23 cellular contexts compared by ENCODE assay signal in genomic region chr22:28905433-28905832, GRCh38. TPM values are rescaled to one million over a fixed set of nuclear protein-coding genes. Genes with fewer than 3 reads are reported as not detected.
A peak's percentile ranks its signal among the peaks of the same experiment; 100 is the strongest.
DNase-seq lines count a peak whose midpoint lies in the region; ATAC-seq and TF ChIP-seq lines count a peak whose summit lies in the region.
"Had no signal": no experiment of that assay in that cellular context is flagged by ENCODE, and none has a peak within 500 bp of the region (broad histone marks: within the 10 kb centered on the region; RNA-seq: fewer than 3 reads in every experiment).

No MANE protein-coding gene starts in this region.

- no peak for TF ChIP-seq POLR2A in transverse colon (IDR thresholded peaks at IDR 0.05)

- peaks cover 32% of the 10 kb centered on the region for H3K4me1 ChIP-seq in endodermal cell (ENCODE audit: control insufficient read depth, insufficient read depth, low read length)
- H3K4me1 ChIP-seq in transverse colon: peaks cover 15 to 54% (median 36%) of the 10 kb centered on the region in 4 donors
- H3K4me1 ChIP-seq: SJCRH30 had no signal

- H3K27me3 ChIP-seq in endodermal cell (ENCODE audit: control insufficient read depth, insufficient read depth, low read length, poor library complexity, severe bottlenecking) (no peaks in the 10 kb centered on the region), transverse colon (no peaks in the 10 kb centered on the region)
- H3K27me3 ChIP-seq: BLaER1 treated with 17β-estradiol and CSF1 and Interleukin-3, amounts not matched to agents 10 nM and 100 nM; SJCRH30 had no signal

- H3K27ac Mint-ChIP-seq in WTC11 (peak overlapping the region; percentile 23; the same call in 1 of the 2 replicates), endodermal cell (peak overlapping the region; percentile 35), nephron progenitor cell (peak overlapping the region; percentile 97)
- H3K27ac Mint-ChIP-seq in stimulated activated effector memory CD8-positive, alpha-beta T cell treated with anti-CD3 and anti-CD28 coated beads, Interleukin-12 subunit alpha, Interleukin-12 subunit beta, amount 100 ng/mL, for 72 hours: no peak overlapping the region
- H3K27ac Mint-ChIP-seq: activated CD4-positive, alpha-beta T cell treated with anti-CD3 and anti-CD28 coated beads for 36 hours; naive thymus-derived CD8-positive, alpha-beta T cell; stimulated activated naive CD8-positive, alpha-beta T cell treated with anti-CD3 and anti-CD28 coated beads, Interleukin-15, amount 100 ng/mL, for 72 hours; T-cell had no signal

- CTCF ChIA-PET in WTC11 (lab: Charles Lee): interaction anchor here (1.3 to 2.6 kb wide), 4 partner anchors 9 to 135 kb away, joined by 3 to 9 read pairs (median 8); partner anchors contain the start of gene ZNRF3

- no peak for TF ChIP-seq EP300 in transverse colon (IDR thresholded peaks at IDR 0.05; ENCODE audit: low read depth)

- intact Hi-C loops in transverse colon (cut with DNase I; ENCODE audit: low total_unique reads): no loop called here

- no peaks in the 10 kb centered on the region for H3K9me3 Mint-ChIP-seq in WTC11
- H3K9me3 Mint-ChIP-seq in endodermal cell: no peaks in the 10 kb centered on the region
- no peaks in the 10 kb centered on the region for H3K9me3 Mint-ChIP-seq in nephron progenitor cell
- H3K9me3 Mint-ChIP-seq in stimulated activated effector memory CD8-positive, alpha-beta T cell treated with anti-CD3 and anti-CD28 coated beads, Interleukin-12 subunit alpha, Interleukin-12 subunit beta, amount 100 ng/mL, for 72 hours: no peaks in the 10 kb centered on the region
- H3K9me3 Mint-ChIP-seq: activated T-cell treated with anti-CD3 and anti-CD28 coated beads, Interleukin-2, amount 50 U/mL, for 4 hours; naive thymus-derived CD8-positive, alpha-beta T cell; stimulated activated naive CD8-positive, alpha-beta T cell treated with anti-CD3 and anti-CD28 coated beads, Interleukin-15, amount 100 ng/mL, for 72 hours; T-cell had no signal

- H3K4me3 Mint-ChIP-seq in WTC11 (no peak overlapping the region), endodermal cell (no peak overlapping the region), nephron progenitor cell (no peak overlapping the region)
- H3K4me3 Mint-ChIP-seq in stimulated activated effector memory CD8-positive, alpha-beta T cell treated with anti-CD3 and anti-CD28 coated beads, Interleukin-12 subunit alpha, Interleukin-12 subunit beta, amount 100 ng/mL, for 72 hours: no peak overlapping the region
- H3K4me3 Mint-ChIP-seq: activated CD4-positive, alpha-beta T cell treated with anti-CD3 and anti-CD28 coated beads for 36 hours; activated T-cell treated with anti-CD3 and anti-CD28 coated beads, Interleukin-2, amount 50 U/mL, for 4 hours; naive thymus-derived CD8-positive, alpha-beta T cell; stimulated activated naive CD8-positive, alpha-beta T cell treated with anti-CD3 and anti-CD28 coated beads, Interleukin-15, amount 100 ng/mL, for 72 hours; T-cell had no signal

- in situ Hi-C loops in transverse colon (cut with MboI; ENCODE audit: low pct_ligation_motif_present in 1 of 4, low pct_unique_long_range_greater_than_20kb in 1 of 4, low sequenced_read_pairs in 3 of 4): no loop called here

- no peak overlapping the region for H3K9ac ChIP-seq in endodermal cell (ENCODE audit: extremely low read depth, low read length, poor library complexity, severe bottlenecking)
- H3K9ac ChIP-seq: BLaER1 treated with 17β-estradiol and CSF1 and Interleukin-3, amounts not matched to agents 10 nM and 100 nM had no signal

- H3K27ac ChIP-seq in endodermal cell (ENCODE audit: low read depth, low read length) (no peak overlapping the region), transverse colon (peak overlapping the region; percentile 18 to 57 (median 50))
- H3K27ac ChIP-seq: BLaER1 treated with 17β-estradiol and CSF1 and Interleukin-3, amounts not matched to agents 10 nM and 100 nM; SJCRH30 had no signal

- TF ChIP-seq CTCF in WTC11 (IDR thresholded peaks at IDR 0.05) (no peak), endodermal cell (conservative IDR thresholded peaks at IDR 0.05) (no peak), nephron progenitor cell (IDR thresholded peaks at IDR 0.05) (no peak), transverse colon (IDR thresholded peaks at IDR 0.05) (no peak)

- DNase-seq in WTC11 (ENCODE audit: low spot score) (no peak), endodermal cell (no peak), nephron progenitor cell (no peak), transverse colon (no peak), MV-4-11 (lab: John Stamatoyannopoulos, UW) (no peak)
- no peak for DNase-seq in stimulated activated effector memory CD8-positive, alpha-beta T cell treated with anti-CD3 and anti-CD28 coated beads, Interleukin-12 subunit alpha, Interleukin-12 subunit beta, amount 100 ng/mL, for 72 hours (ENCODE audit: low spot score in 2 of 2)
- DNase-seq: activated CD4-positive, alpha-beta T cell treated with anti-CD3 and anti-CD28 coated beads for 36 hours; activated naive CD4-positive, alpha-beta T cell; activated T-cell treated with anti-CD3 and anti-CD28 coated beads, Interleukin-2, amount 50 U/mL, for 4 hours; Caco-2; dermis blood vessel endothelial cell; DND-41; glutamatergic neuron; Karpas-422; naive thymus-derived CD8-positive, alpha-beta T cell; NCI-H526; SJCRH30; stimulated activated CD4-positive, alpha-beta T cell treated with anti-CD3 and anti-CD28 coated beads, Interleukin-12 subunit alpha, Interleukin-12 subunit beta, amount 100 ng/mL, for 4 hours; stimulated activated naive CD8-positive, alpha-beta T cell treated with anti-CD3 and anti-CD28 coated beads, Interleukin-15, amount 100 ng/mL, for 72 hours; T-cell had no signal

- peaks cover 66% of the 10 kb centered on the region for H3K4me1 Mint-ChIP-seq in WTC11
- H3K4me1 Mint-ChIP-seq in endodermal cell: peaks cover 43% of the 10 kb centered on the region
- H3K4me1 Mint-ChIP-seq in nephron progenitor cell: peaks cover 78% of the 10 kb centered on the region
- H3K4me1 Mint-ChIP-seq in stimulated activated effector memory CD8-positive, alpha-beta T cell treated with anti-CD3 and anti-CD28 coated beads, Interleukin-12 subunit alpha, Interleukin-12 subunit beta, amount 100 ng/mL, for 72 hours: peaks cover 17% of the 10 kb centered on the region

- H3K36me3 Mint-ChIP-seq in WTC11: no peaks in the 10 kb centered on the region
- peaks cover 5% of the 10 kb centered on the region for H3K36me3 Mint-ChIP-seq in endodermal cell (ENCODE audit: low read depth)
- peaks cover 5% of the 10 kb centered on the region for H3K36me3 Mint-ChIP-seq in nephron progenitor cell (ENCODE audit: low read depth)
- H3K36me3 Mint-ChIP-seq in stimulated activated effector memory CD8-positive, alpha-beta T cell treated with anti-CD3 and anti-CD28 coated beads, Interleukin-12 subunit alpha, Interleukin-12 subunit beta, amount 100 ng/mL, for 72 hours: peaks cover 7% of the 10 kb centered on the region
- H3K36me3 Mint-ChIP-seq: naive thymus-derived CD8-positive, alpha-beta T cell; T-cell had no signal

- POLR2A ChIA-PET in WTC11 (lab: Charles Lee): no interaction called here

- H3K36me3 ChIP-seq in endodermal cell (ENCODE audit: control insufficient read depth, insufficient read depth, low read length) (no peaks in the 10 kb centered on the region), transverse colon (no peaks in the 10 kb centered on the region)
- H3K36me3 ChIP-seq: BLaER1 treated with 17β-estradiol and CSF1 and Interleukin-3, amounts not matched to agents 10 nM and 100 nM; HAP-1; SJCRH30 had no signal

- H3K9me3 ChIP-seq in endodermal cell (ENCODE audit: control insufficient read depth, low read length) (no peaks in the 10 kb centered on the region), transverse colon (no peaks in the 10 kb centered on the region)
- H3K9me3 ChIP-seq: BLaER1 treated with 17β-estradiol and CSF1 and Interleukin-3, amounts not matched to agents 10 nM and 100 nM; Caco-2; HAP-1; SJCRH30 had no signal

- no peak overlapping the region for H3K4me3 ChIP-seq in endodermal cell (ENCODE audit: low read length)
- no peak overlapping the region for H3K4me3 ChIP-seq in transverse colon
- H3K4me3 ChIP-seq: BLaER1 treated with 17β-estradiol and CSF1 and Interleukin-3, amounts not matched to agents 10 nM and 100 nM; HAP-1; SJCRH30 had no signal

- no peaks in the 10 kb centered on the region for H3K27me3 Mint-ChIP-seq in WTC11 (ENCODE audit: low read depth)
- H3K27me3 Mint-ChIP-seq in endodermal cell (ENCODE audit: insufficient read depth): no peaks in the 10 kb centered on the region
- H3K27me3 Mint-ChIP-seq in nephron progenitor cell (ENCODE audit: low read depth, poor library complexity): no peaks in the 10 kb centered on the region

- no peak for ATAC-seq in WTC11
- no peak for ATAC-seq in activated CD4-positive, CD25-positive, alpha-beta regulatory T cell treated with anti-CD3 and anti-CD28 coated beads, Interleukin-2, amount 50 U/mL, for 24 hours
- ATAC-seq in stimulated activated effector memory CD8-positive, alpha-beta T cell treated with anti-CD3 and anti-CD28 coated beads, Interleukin-12 subunit alpha, Interleukin-12 subunit beta, amount 100 ng/mL, for 72 hours: no peak
- ATAC-seq: activated CD4-positive, alpha-beta T cell treated with anti-CD3 and anti-CD28 coated beads for 36 hours; activated T-cell treated with anti-CD3 and anti-CD28 coated beads, Interleukin-2, amount 50 U/mL, for 4 hours; naive thymus-derived CD8-positive, alpha-beta T cell; stimulated activated naive CD8-positive, alpha-beta T cell treated with anti-CD3 and anti-CD28 coated beads, Interleukin-15, amount 100 ng/mL, for 72 hours; T-cell had no signal

TF ChIP-seq in WTC11, 78 proteins besides CTCF, POLR2A, EP300 and RAD21 (continues in another document):
- TF ChIP-seq ZNF263 (CRISPR knock-in tag; IDR thresholded peaks at IDR 0.05; ENCODE audit: low read depth) (no peak), ZNF232 (CRISPR knock-in tag; IDR thresholded peaks at IDR 0.05) (no peak), ZBTB21 (CRISPR knock-in tag; IDR thresholded peaks at IDR 0.05; ENCODE audit: borderline replicate concordance) (no peak), ERG (CRISPR knock-in tag; IDR thresholded peaks at IDR 0.05) (no peak)

RNA-seq across cellular contexts. Expression of gene ZNRF3, which starts 22.1 kb away (rescaled TPM):
- 20.6 to 25.4 TPM (median 21.6 TPM) in 3 replicates for total RNA-seq in WTC11 (2021)
- total RNA-seq in endodermal cell: 10 to 100 TPM; 15.8 to 19.8 TPM
- polyA plus RNA-seq in endodermal cell (2013, experiment 1 of 2): 35.8 TPM
- 29.9 TPM for polyA plus RNA-seq in endodermal cell (2013, experiment 2 of 2)
- 10 to 100 TPM in 1 of 4 donors, 1 to 10 TPM in 3; 4.5 to 10.7 (median 8.3) TPM for total RNA-seq in transverse colon
